ENCODE assay signal across 9 cellular contexts in genomic region chr12:4855121-4855924, GRCh38. TPM values are rescaled to one million over a fixed set of nuclear protein-coding genes. Genes with fewer than 3 reads are reported as not detected.
DNase-seq lines count a peak whose midpoint lies in the region; ATAC-seq, FAIRE-seq and TF ChIP-seq lines count a peak whose summit lies in the region.
"Had no signal": no experiment of that assay in that cellular context is flagged by ENCODE, and none has a peak within 500 bp of the region (broad histone marks: within the 10 kb centered on the region; RNA-seq: fewer than 3 reads in every experiment).

No MANE protein-coding gene starts in this region.

- CTCF ChIA-PET in H1 (lab: Charles Lee; ENCODE audit: partially characterized antibody) = interaction anchor here (0.7 to 16.6 kb wide), 62 partner anchors 10 to 440 kb away, joined by 3 to 162 read pairs (median 4); partner anchors contain the start of genes KCNA1 and KCNA5

- no peak overlapping the region for H3K18ac ChIP-seq in H1 (ENCODE audit: extremely low read depth, low read length)

- H2BK20ac ChIP-seq in H1 (ENCODE audit: low read length) = no peak overlapping the region

- no peak overlapping the region for H3K23ac ChIP-seq in H1 (ENCODE audit: insufficient read length)

- H3K36me3 Mint-ChIP-seq in memory B cell = no peaks in the 10 kb centered on the region

- H3K4me3 ChIP-seq in H1 (ENCODE audit: extremely low read depth in 1 of 4, insufficient read depth in 2 of 4, low read depth in 3 of 4, low read length in 4 of 4) = no peak overlapping the region

- H3K23me2 ChIP-seq in H1 (ENCODE audit: low read depth, low read length) = no peaks in the 10 kb centered on the region; the same call in 1 of the 2 replicates

- H4K5ac ChIP-seq in H1 (ENCODE audit: insufficient read length, low read depth, low read length) = no peak overlapping the region

- peak; percentile 24 to 84 (median 83) for TF ChIP-seq CTCF in H1 (IDR thresholded peaks at IDR 0.05; ENCODE audit: control extremely low read depth in 1 of 3, insufficient read depth in 1 of 3, low read depth in 1 of 3, low read length in 3 of 3)

- no peaks in the 10 kb centered on the region for H3K36me3 ChIP-seq in H1 (ENCODE audit: control insufficient read depth in 2 of 4, insufficient read depth in 4 of 4, low read length in 3 of 4)

- no peak overlapping the region for H3K56ac ChIP-seq in H1 (replicated peaks; ENCODE audit: insufficient read length, low read depth, low read length)

- H2AK5ac ChIP-seq in H1 (ENCODE audit: low read depth, low read length) = no peak overlapping the region

- peak; percentile 44 for ATAC-seq in HG03521 (IDR thresholded peaks at IDR 0.05; ENCODE audit: unreplicated experiment)
- peak; percentile 73 for ATAC-seq in memory B cell (ENCODE audit: low read depth)
- ATAC-seq in stimulated activated naive CD8-positive, alpha-beta T cell treated with anti-CD3 and anti-CD28 coated beads, Interleukin-15, Interleukin-2, amounts not matched to agents 100 U/mL and 50 U/mL, for 24 hours = peak; percentile 52
- ATAC-seq in HG02973 (IDR thresholded peaks at IDR 0.05; ENCODE audit: unreplicated experiment) = no peak

- peak; percentile 83 for DNase-seq in ELR (ENCODE audit: low read depth)
- DNase-seq in NCI-H510A treated with DMSO at 0.1 percent for 48 hours (lab: John Stamatoyannopoulos, UW) = peak; percentile 36
- DNase-seq in activated CD4-positive, alpha-beta T cell treated with anti-CD3 and anti-CD28 coated beads for 4 hours = peak; percentile 25 to 57
- DNase-seq in H1 (ENCODE audit: low read depth in 1 of 2, low spot score in 2 of 2) = peak; percentile 64 to 67
- peak; percentile 50 to 65 for DNase-seq in memory B cell (ENCODE audit: low spot score in 2 of 2)
- peak; percentile 45 for DNase-seq in stimulated activated naive CD8-positive, alpha-beta T cell treated with anti-CD3 and anti-CD28 coated beads, Interleukin-15, Interleukin-2, amounts not matched to agents 100 U/mL and 50 U/mL, for 24 hours

- H2BK5ac ChIP-seq in H1 (ENCODE audit: low read depth, low read length) = no peak overlapping the region

- no peak overlapping the region for H2BK120ac ChIP-seq in H1 (replicated peaks; ENCODE audit: low read depth, low read length)

- H3K27me3 Mint-ChIP-seq in memory B cell = peaks cover 18% of the 10 kb centered on the region

- H3K9me3 ChIP-seq in H1 (ENCODE audit: insufficient read depth in 2 of 2, low read depth in 1 of 2, low read length in 1 of 2) = no peaks in the 10 kb centered on the region

- H3K4me2 ChIP-seq in H1 (ENCODE audit: insufficient read depth in 1 of 2, low read depth in 2 of 2, low read length in 2 of 2) = no peak overlapping the region

- no peaks in the 10 kb centered on the region for H3K79me2 ChIP-seq in H1 (ENCODE audit: control insufficient read depth in 1 of 2, insufficient read depth in 2 of 2, low read length in 2 of 2)

- TF ChIP-seq POLR2A in H1 (IDR thresholded peaks at IDR 0.05; ENCODE audit: control extremely low read depth in 1 of 2, low read depth in 2 of 2, low read length in 2 of 2) = no peak

- peaks cover 0 to 13% (median 6%) of the 10 kb centered on the region in 4 experiments; a peak in 4 of 7 replicates for H3K27me3 ChIP-seq in H1 (replicated peaks in 1 of 4; ENCODE audit: control insufficient read depth in 3 of 4, extremely low read depth in 1 of 4, insufficient read depth in 3 of 4, low read length in 3 of 4)

- no peak for TF ChIP-seq EP300 in H1 (IDR thresholded peaks at IDR 0.05; ENCODE audit: borderline replicate concordance in 1 of 2, low read depth in 2 of 2, low read length in 2 of 2)

- no peak overlapping the region for H3K4ac ChIP-seq in H1 (replicated peaks; ENCODE audit: insufficient read length, low read depth, low read length)

- no peak overlapping the region for H3K27ac Mint-ChIP-seq in memory B cell
- H3K27ac Mint-ChIP-seq: dendritic cell treated with granulocyte-macrophage colony-stimulating factor and Interleukin-4, amounts not matched to agents 40 ng/mL and 50 ng/mL, for 4 days had no signal

- FAIRE-seq in H1 (lab: Jason Lieb, UNC) = peak; percentile 98

- H3K79me1 ChIP-seq in H1 (ENCODE audit: low read depth, low read length) = no peaks in the 10 kb centered on the region

- no peak overlapping the region; the same call in 1 of the 2 replicates for H4K8ac ChIP-seq in H1 (ENCODE audit: extremely low read depth, insufficient read depth, low read length)

- H2BK15ac ChIP-seq in H1 (ENCODE audit: low read length) = no peak overlapping the region

- no peaks in the 10 kb centered on the region for H4K20me1 ChIP-seq in H1 (replicated peaks in 1 of 2; ENCODE audit: control insufficient read depth in 1 of 2, insufficient read depth in 2 of 2, low read length in 2 of 2)

- no peak overlapping the region for H3K4me3 Mint-ChIP-seq in memory B cell
- H3K4me3 Mint-ChIP-seq: dendritic cell treated with granulocyte-macrophage colony-stimulating factor and Interleukin-4, amounts not matched to agents 40 ng/mL and 50 ng/mL, for 4 days had no signal

- H2BK12ac ChIP-seq in H1 (ENCODE audit: low read depth, low read length) = no peak overlapping the region

- no peaks in the 10 kb centered on the region for H3K9me3 Mint-ChIP-seq in memory B cell
- H3K9me3 Mint-ChIP-seq: dendritic cell treated with granulocyte-macrophage colony-stimulating factor and Interleukin-4, amounts not matched to agents 40 ng/mL and 50 ng/mL, for 4 days had no signal

- no peak overlapping the region for H3K9ac ChIP-seq in H1 (replicated peaks in 1 of 4; ENCODE audit: extremely low read depth in 1 of 4, low read depth in 3 of 4, low read length in 3 of 4)

- 54% methylated on average over 14 of the region's 14 CpGs; no CpG with 5 or more reads in 1 of the 2 experiments for WGBS in H1 (ENCODE audit: extremely low coverage in 1 of 2, insufficient coverage in 1 of 2, insufficient read length in 1 of 2, insufficient replicate concordance in 2 of 2, low coverage in 1 of 2, low lambda C conversion rate in 2 of 2, missing lambda C conversion rate in 1 of 2), 2 experiments

- no peak overlapping the region for H2AFZ ChIP-seq in H1 (ENCODE audit: low read length)

- TF ChIP-seq RAD21 in H1 (IDR thresholded peaks at IDR 0.05 in 1 of 2, conservative IDR thresholded peaks at IDR 0.05 in 1 of 2; ENCODE audit: low read depth in 2 of 2, low read length in 2 of 2) = peak; percentile 89 to 90

- H3K4me1 Mint-ChIP-seq in memory B cell = peaks cover 19% of the 10 kb centered on the region

- H3K27ac ChIP-seq in H1 (ENCODE audit: low read depth, low read length) = no peak overlapping the region

- peaks cover 2 to 14% (median 6%) of the 10 kb centered on the region in 4 experiments; a peak in 6 of 7 replicates for H3K4me1 ChIP-seq in H1 (replicated peaks in 1 of 4; ENCODE audit: control insufficient read depth in 3 of 4, insufficient read depth in 4 of 4, low read length in 3 of 4)

- no peak overlapping the region for H4K91ac ChIP-seq in H1 (replicated peaks; ENCODE audit: insufficient read length, low read length)

- POLR2A ChIA-PET in H1 (lab: Charles Lee; ENCODE audit: partially characterized antibody) = no interaction called here

- no peak overlapping the region for H3K14ac ChIP-seq in H1 (ENCODE audit: insufficient read length)

TF ChIP-seq in H1, 55 proteins besides CTCF, POLR2A, EP300 and RAD21:
- TF ChIP-seq TBP (IDR thresholded peaks at IDR 0.05; ENCODE audit: low read depth, low read length) (peak; percentile 20; the same call in 1 of the 2 replicates), GABPA (IDR thresholded peaks at IDR 0.05; ENCODE audit: borderline replicate concordance, insufficient read depth, low read length) (no peak), KDM4A (IDR thresholded peaks at IDR 0.05; ENCODE audit: low read depth, low read length, severe bottlenecking) (no peak), SRF (IDR thresholded peaks at IDR 0.05; ENCODE audit: low read depth, low read length) (no peak), SP1 (IDR thresholded peaks at IDR 0.05; ENCODE audit: low read depth, low read length) (no peak), CBX5 (IDR thresholded peaks at IDR 0.05; ENCODE audit: low read depth, low read length) (no peak), SIX5 (IDR thresholded peaks at IDR 0.05; ENCODE audit: low read depth, low read length) (no peak), RNF2 (IDR thresholded peaks at IDR 0.05; ENCODE audit: borderline replicate concordance, low read depth, low read length, missing control alignments, poor library complexity, severe bottlenecking) (no peak), CTBP2 (IDR thresholded peaks at IDR 0.05; ENCODE audit: borderline replicate concordance, insufficient read depth, insufficient read length, low read length) (no peak), MAX (IDR thresholded peaks at IDR 0.05) (peak; percentile 33; the same call in 1 of the 2 replicates), JUN (IDR thresholded peaks at IDR 0.05; ENCODE audit: low read depth, low read length) (no peak), YY1 (IDR thresholded peaks at IDR 0.05; ENCODE audit: low read depth, low read length) (0 out of 2 replicates have a peak, but pooled peaks have one; percentile 28), TEAD4 (IDR thresholded peaks at IDR 0.05; ENCODE audit: low read depth, low read length) (0 out of 2 replicates have a peak, but pooled peaks have one; percentile 4)
- TF ChIP-seq, protein P1, sequence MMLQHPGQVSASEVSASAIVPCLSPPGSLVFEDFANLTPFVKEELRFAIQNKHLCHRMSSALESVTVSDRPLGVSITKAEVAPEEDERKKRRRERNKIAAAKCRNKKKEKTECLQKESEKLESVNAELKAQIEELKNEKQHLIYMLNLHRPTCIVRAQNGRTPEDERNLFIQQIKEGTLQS (IDR thresholded peaks at IDR 0.05; ENCODE audit: insufficient read depth, low read depth, low read length) = no peak

RNA-seq across cellular contexts. Expression of gene KCNA1, which starts 54.4 kb away (rescaled TPM):
- total RNA-seq in H1 (2021; fragmentation: NEBNext Ultra II Directional; extraction: Animal tissue kit (Norgen Biotek cat#: 25700)) = 0.23 and 0.30 TPM in 2 replicates
- 0.19 and 0.23 TPM in 2 replicates for polyA plus RNA-seq in H1 (2011; rRNA removed)
- polyA plus RNA-seq in H1 (2011; cell fraction: cytosol; rRNA removed) = 0.12 TPM
- 0.36 TPM for polyA plus RNA-seq in H1 (2011; cell fraction: nucleus; rRNA removed)
- polyA plus RNA-seq in H1 (2012, experiment 1 of 2) = 0.06 to 0.46 TPM (median 0.16 TPM) in 4 replicates
- polyA plus RNA-seq in H1 (2012, experiment 2 of 2) = 0.01 TPM
- polyA plus RNA-seq in H1 (2013, experiment 1 of 2) = 0.10 TPM
- 0.13 TPM for polyA plus RNA-seq in H1 (2013, experiment 2 of 2)
- polyA minus RNA-seq in H1 (2011; rRNA and poly(A)+ RNA removed) = 0.59 and 1.1 TPM in 2 replicates
- polyA minus RNA-seq in H1 (2011; cell fraction: cytosol; rRNA and poly(A)+ RNA removed) = not detected
- 1.3 TPM for polyA minus RNA-seq in H1 (2011; cell fraction: nucleus; rRNA and poly(A)+ RNA removed)
